ENCODE assay signal across 14 cellular contexts in genomic region chr17:4719684-4720221, GRCh38. TPM values are rescaled to one million over a fixed set of nuclear protein-coding genes. Genes with fewer than 3 reads are reported as not detected.
DNase-seq lines count a peak whose midpoint lies in the region; ATAC-seq and TF ChIP-seq lines count a peak whose summit lies in the region.
"Had no signal": no experiment of that assay in that cellular context is flagged by ENCODE, and none has a peak within 500 bp of the region (broad histone marks: within the 10 kb centered on the region; RNA-seq: fewer than 3 reads in every experiment).

No MANE protein-coding gene starts in this region.

- H3K27ac Mint-ChIP-seq in natural killer cell treated with Interleukin-12 subunit alpha and Interleukin-12 subunit beta and Interleukin-15 and Interleukin-18, amount 100 ng/mL, for 72 hours = peak overlapping the region; percentile 94 to 99
- peak overlapping the region in 1 of 2 donors; percentile 40 for H3K27ac Mint-ChIP-seq in natural killer cell
- peak overlapping the region; percentile 10 for H3K27ac Mint-ChIP-seq in activated CD4-positive, alpha-beta memory T cell treated with anti-CD3 and anti-CD28 coated beads for 36 hours

- ATAC-seq in natural killer cell treated with Interleukin-12 subunit alpha and Interleukin-12 subunit beta and Interleukin-15 and Interleukin-18, amount 100 ng/mL, for 72 hours = no peak
- ATAC-seq in natural killer cell = no peak
- ATAC-seq in HG03469 (IDR thresholded peaks at IDR 0.05; ENCODE audit: unreplicated experiment) = no peak
- ATAC-seq in GM21576 (IDR thresholded peaks at IDR 0.05; ENCODE audit: unreplicated experiment) = no peak
- ATAC-seq: CD8-positive, alpha-beta T cell had no signal

- no peaks in the 10 kb centered on the region for H3K9me3 Mint-ChIP-seq in natural killer cell treated with Interleukin-12 subunit alpha and Interleukin-12 subunit beta and Interleukin-15 and Interleukin-18, amount 100 ng/mL, for 72 hours
- no peaks in the 10 kb centered on the region for H3K9me3 Mint-ChIP-seq in natural killer cell
- H3K9me3 Mint-ChIP-seq in activated CD4-positive, alpha-beta memory T cell treated with anti-CD3 and anti-CD28 coated beads for 36 hours = no peaks in the 10 kb centered on the region
- H3K9me3 Mint-ChIP-seq: CD8-positive, alpha-beta T cell had no signal

- no peaks in the 10 kb centered on the region for H3K27me3 Mint-ChIP-seq in natural killer cell treated with Interleukin-12 subunit alpha and Interleukin-12 subunit beta and Interleukin-15 and Interleukin-18, amount 100 ng/mL, for 72 hours
- H3K27me3 Mint-ChIP-seq in natural killer cell (ENCODE audit: low read depth in 2 of 2) = no peaks in the 10 kb centered on the region
- no peaks in the 10 kb centered on the region for H3K27me3 Mint-ChIP-seq in activated CD4-positive, alpha-beta memory T cell treated with anti-CD3 and anti-CD28 coated beads for 36 hours

- CTCF ChIA-PET in activated CD4-positive, alpha-beta memory T cell treated with anti-CD3 and anti-CD28 coated beads for 36 hours (lab: Charles Lee) = no interaction called here

- peaks cover 72 to 76% of the 10 kb centered on the region in 2 donors for H3K4me1 Mint-ChIP-seq in natural killer cell treated with Interleukin-12 subunit alpha and Interleukin-12 subunit beta and Interleukin-15 and Interleukin-18, amount 100 ng/mL, for 72 hours (ENCODE audit: low read depth in 2 of 2)
- peaks cover 40 to 64% of the 10 kb centered on the region in 2 donors for H3K4me1 Mint-ChIP-seq in natural killer cell
- peaks cover 12% of the 10 kb centered on the region for H3K4me1 Mint-ChIP-seq in activated CD4-positive, alpha-beta memory T cell treated with anti-CD3 and anti-CD28 coated beads for 36 hours (ENCODE audit: low read depth)

- H3K4me3 ChIP-seq in lower leg skin (ENCODE audit: low read depth, poor library complexity, severe bottlenecking) = no peak overlapping the region
- H3K4me3 ChIP-seq: breast epithelium had no signal

- POLR2A ChIA-PET in activated CD4-positive, alpha-beta memory T cell treated with anti-CD3 and anti-CD28 coated beads for 36 hours (lab: Charles Lee) = no interaction called here

- TF ChIP-seq CTCF in natural killer cell (IDR thresholded peaks at IDR 0.05) (no peak), lower leg skin (IDR thresholded peaks at IDR 0.05) (no peak)

- peak overlapping the region; percentile 83 for H3K4me3 Mint-ChIP-seq in natural killer cell treated with Interleukin-12 subunit alpha and Interleukin-12 subunit beta and Interleukin-15 and Interleukin-18, amount 100 ng/mL, for 72 hours
- no peak overlapping the region for H3K4me3 Mint-ChIP-seq in natural killer cell
- no peak overlapping the region for H3K4me3 Mint-ChIP-seq in activated CD4-positive, alpha-beta memory T cell treated with anti-CD3 and anti-CD28 coated beads for 36 hours
- H3K4me3 Mint-ChIP-seq: CD8-positive, alpha-beta T cell had no signal

- intact Hi-C loops in natural killer cell (cut with micrococcal nuclease) (no loop called here), lower leg skin (cut with DNase I; ENCODE audit: low total_unique reads) (no loop called here)
- intact Hi-C loops in activated CD4-positive, alpha-beta memory T cell treated with anti-CD3 and anti-CD28 coated beads for 36 hours (cut with micrococcal nuclease) = loop anchor here (10.0 kb wide), 1 partner anchor 575 kb away; the partner anchor contains the start of genes CYB5D2 and ZZEF1

- peaks cover 34% of the 10 kb centered on the region for H3K36me3 Mint-ChIP-seq in natural killer cell treated with Interleukin-12 subunit alpha and Interleukin-12 subunit beta and Interleukin-15 and Interleukin-18, amount 100 ng/mL, for 72 hours
- peaks cover 7% of the 10 kb centered on the region for H3K36me3 Mint-ChIP-seq in natural killer cell
- peaks cover 38% of the 10 kb centered on the region for H3K36me3 Mint-ChIP-seq in activated CD4-positive, alpha-beta memory T cell treated with anti-CD3 and anti-CD28 coated beads for 36 hours

- no peak for TF ChIP-seq POLR2A in lower leg skin (IDR thresholded peaks at IDR 0.05)

- 66 to 73% methylated on average over 13 to 15 of the region's 15 CpGs for WGBS in lower leg skin, 2 donors

- peak; percentile 26 for DNase-seq in natural killer cell treated with Interleukin-12 subunit alpha and Interleukin-12 subunit beta and Interleukin-15 and Interleukin-18, amount 100 ng/mL, for 72 hours (ENCODE audit: low spot score)
- DNase-seq in natural killer cell (no peak), iris pigment epithelial cell (ENCODE audit: low read depth) (peak; percentile 51), lower leg skin (ENCODE audit: low spot score in 2 of 2) (no peak), cerebellar nuclear complex (lab: John Stamatoyannopoulos, UW) (no peak)
- DNase-seq in activated CD4-positive, alpha-beta memory T cell treated with anti-CD3 and anti-CD28 coated beads for 36 hours = no peak
- DNase-seq: CD8-positive, alpha-beta T cell; hypothalamus; mesendoderm; NCI-H345; stimulated activated CD4-positive, alpha-beta T cell treated with anti-CD3 and anti-CD28 coated beads, Interleukin-4, amount 100 ng/mL, for 4 hours had no signal

RNA-seq across cellular contexts. Expression of gene ARRB2, which starts 9.3 kb away (rescaled TPM):
- 100 to 1,000 TPM; 834 to 935 TPM for total RNA-seq in natural killer cell treated with Interleukin-12 subunit alpha and Interleukin-12 subunit beta and Interleukin-15 and Interleukin-18, amount 100 ng/mL, for 72 hours
- total RNA-seq in natural killer cell = 100 to 1,000 TPM; 314 to 374 (median 335) TPM
- total RNA-seq in activated CD4-positive, alpha-beta memory T cell treated with anti-CD3 and anti-CD28 coated beads for 36 hours = 100 to 1,000 TPM; 210 to 226 TPM
- total RNA-seq in lower leg skin = 10 to 100 TPM in 3 of 4 donors, 1 to 10 TPM in 1; 8.5 to 16.4 (median 11.8) TPM

RNA-seq across cellular contexts. Expression of gene MED11, which starts 11.5 kb away (rescaled TPM):
- total RNA-seq in natural killer cell treated with Interleukin-12 subunit alpha and Interleukin-12 subunit beta and Interleukin-15 and Interleukin-18, amount 100 ng/mL, for 72 hours = 10 to 100 TPM; 27.2 to 34.6 TPM
- total RNA-seq in natural killer cell (10 to 100 TPM in 2 of 3 donors, 1 to 10 TPM in 1; 9.1 to 15.0 (median 10.5) TPM), lower leg skin (10 to 100 TPM; 22.9 to 47.0 (median 40.9) TPM)
- total RNA-seq in activated CD4-positive, alpha-beta memory T cell treated with anti-CD3 and anti-CD28 coated beads for 36 hours = 10 to 100 TPM; 20.4 to 21.8 TPM

RNA-seq across cellular contexts. Expression of gene PELP1, which starts 15.8 kb away (rescaled TPM):
- 100 to 1,000 TPM in 1 of 2 donors, 10 to 100 TPM in 1; 76.9 to 161 TPM for total RNA-seq in natural killer cell treated with Interleukin-12 subunit alpha and Interleukin-12 subunit beta and Interleukin-15 and Interleukin-18, amount 100 ng/mL, for 72 hours
- total RNA-seq in natural killer cell (10 to 100 TPM; 32.3 to 45.8 (median 43.5) TPM), lower leg skin (10 to 100 TPM; 20.5 to 78.4 (median 26.0) TPM)
- 100 to 1,000 TPM in 1 of 2 experiments, 10 to 100 TPM in 1; 96.1 to 101 TPM for total RNA-seq in activated CD4-positive, alpha-beta memory T cell treated with anti-CD3 and anti-CD28 coated beads for 36 hours

RNA-seq across cellular contexts. Expression of gene ZMYND15, which starts 19.9 kb away (rescaled TPM):
- 1 to 10 TPM; 1.0 to 2.3 TPM for total RNA-seq in natural killer cell treated with Interleukin-12 subunit alpha and Interleukin-12 subunit beta and Interleukin-15 and Interleukin-18, amount 100 ng/mL, for 72 hours
- total RNA-seq in natural killer cell (1 to 10 TPM in 1 of 3 donors, under 1 TPM in 2; 0.52 to 3.5 (median 0.93) TPM), lower leg skin (1 to 10 TPM in 2 of 4 donors, under 1 TPM in 1, not detected in 1; 0.46 to 1.7 (median 1.2) TPM)
- total RNA-seq in activated CD4-positive, alpha-beta memory T cell treated with anti-CD3 and anti-CD28 coated beads for 36 hours = under 1 TPM; 0.10 to 0.24 TPM

RNA-seq across cellular contexts. Expression of gene CXCL16, which starts 20.0 kb away (rescaled TPM):
- 10 to 100 TPM; 22.6 to 46.3 TPM for total RNA-seq in natural killer cell treated with Interleukin-12 subunit alpha and Interleukin-12 subunit beta and Interleukin-15 and Interleukin-18, amount 100 ng/mL, for 72 hours
- total RNA-seq in natural killer cell (10 to 100 TPM in 2 of 3 donors, 1 to 10 TPM in 1; 4.0 to 31.8 (median 16.0) TPM), lower leg skin (10 to 100 TPM; 25.0 to 28.1 (median 25.5) TPM)
- 1 to 10 TPM; 3.1 to 3.4 TPM for total RNA-seq in activated CD4-positive, alpha-beta memory T cell treated with anti-CD3 and anti-CD28 coated beads for 36 hours

Comparison
In these comparisons a context has a peak if more than half of its experiments do, and no peak if none do; other contexts are left out.
1. DNase-seq: peak in natural killer cell treated with Interleukin-12 subunit alpha and Interleukin-12 subunit beta and Interleukin-15 and Interleukin-18, amount 100 ng/mL, for 72 hours (single experiment) and iris pigment epithelial cell (single experiment); none in natural killer cell (single experiment), activated CD4-positive, alpha-beta memory T cell treated with anti-CD3 and anti-CD28 coated beads for 36 hours (single experiment), lower leg skin (0 of 2) and cerebellar nuclear complex (0 of 2).
2. RNA of gene ARRB2, which starts 9.3 kb away (total RNA-seq): 834 to 935 TPM in natural killer cell treated with Interleukin-12 subunit alpha and Interleukin-12 subunit beta and Interleukin-15 and Interleukin-18, amount 100 ng/mL, for 72 hours, 314 to 374 TPM in natural killer cell and 210 to 226 TPM in activated CD4-positive, alpha-beta memory T cell treated with anti-CD3 and anti-CD28 coated beads for 36 hours; 8.5 to 16.4 TPM in lower leg skin; every median in the first group is over 10 times any median in the second.